Comparison of ENCODE assay signal across 14 cellular contexts in the genomic region with DNA sequence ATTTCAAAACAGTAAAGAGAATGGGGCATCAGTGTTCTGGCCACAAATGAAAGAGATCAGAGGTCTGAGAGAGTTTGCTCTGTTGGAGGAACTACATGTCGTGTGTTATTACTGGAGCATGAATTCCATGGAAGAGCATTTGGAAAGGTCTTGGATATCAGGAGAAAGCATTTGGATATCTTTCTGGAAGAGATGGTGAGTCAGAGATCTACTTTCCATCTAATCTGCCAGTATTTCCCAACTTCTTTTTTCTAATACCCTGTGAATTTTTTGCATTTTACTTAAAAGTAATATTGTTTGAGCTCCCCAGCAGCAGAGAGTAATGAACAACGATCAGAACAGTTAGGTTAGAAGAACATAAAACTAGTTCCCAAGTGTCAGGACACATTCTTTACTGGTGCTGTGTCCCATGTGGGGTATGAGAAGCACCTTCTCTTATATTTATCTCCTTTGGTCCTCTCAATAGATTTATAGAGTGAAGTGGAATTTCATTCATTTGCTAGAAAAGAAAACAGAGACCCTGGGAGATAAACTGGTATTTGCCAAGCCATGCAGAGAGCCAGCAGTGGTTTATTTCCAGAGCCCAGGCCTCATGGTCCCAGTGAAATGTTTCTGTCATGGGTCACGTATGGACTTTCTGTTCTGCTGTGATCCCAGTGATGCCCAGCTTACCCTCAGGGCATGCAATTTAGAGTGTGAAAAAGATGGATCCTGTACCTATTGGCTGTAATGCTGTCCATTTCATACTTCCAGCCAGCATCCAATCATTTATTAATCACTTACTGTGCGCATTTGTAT.
DNase-seq lines count a peak whose midpoint lies in the region; ATAC-seq lines count a peak whose summit lies in the region.
"Had no signal": no experiment of that assay in that cellular context is flagged by ENCODE, and none has a peak within 500 bp of the region (broad histone marks: within the 10 kb centered on the region; RNA-seq: fewer than 3 reads in every experiment).

No MANE protein-coding gene starts in this region.

- no peak overlapping the region for H2AFZ ChIP-seq in Karpas-422 (ENCODE audit: low read length)

- no peak for ATAC-seq in GM18907 (IDR thresholded peaks at IDR 0.05; ENCODE audit: unreplicated experiment)
- ATAC-seq: Right ventricle myocardium inferior had no signal

- no peaks in the 10 kb centered on the region for H3K79me2 ChIP-seq in Karpas-422 (ENCODE audit: low read length)

- H3K9me2 ChIP-seq in Karpas-422 (replicated peaks; ENCODE audit: insufficient read depth, low read length): no peaks in the 10 kb centered on the region

- no peak overlapping the region for H3K4me3 ChIP-seq in Karpas-422 (ENCODE audit: low read length)
- H3K4me3 ChIP-seq: sigmoid colon, vagina had no signal

- no peaks in the 10 kb centered on the region for H3K4me1 ChIP-seq in Karpas-422 (ENCODE audit: low read length)
- H3K4me1 ChIP-seq: sigmoid colon, vagina had no signal

- DNase-seq in HPDE6-E6E7 (ENCODE audit: extremely low spot score) (peak; percentile 22), astrocyte of the hippocampus (ENCODE audit: low read depth, low spot score) (peak; percentile 76), hepatic stellate cell (ENCODE audit: low spot score) (peak; percentile 28), Karpas-422 (no peak), mucosa of gallbladder (ENCODE audit: low spot score) (no peak)
- no peak for DNase-seq in activated naive CD4-positive, alpha-beta T cell (lab: John Stamatoyannopoulos, UW)
- DNase-seq: activated T-cell treated with anti-CD3 and anti-CD28 coated beads for 4 hours, hypothalamus, KBM-7, sigmoid colon, WERI-Rb-1 had no signal

- H3K9ac ChIP-seq in Karpas-422 (ENCODE audit: low read length): no peak overlapping the region

- no peaks in the 10 kb centered on the region for H4K20me1 ChIP-seq in Karpas-422 (ENCODE audit: insufficient read depth, low read depth, low read length)

- H3K9me3 ChIP-seq in Karpas-422 (ENCODE audit: low read length): no peaks in the 10 kb centered on the region
- H3K9me3 ChIP-seq: sigmoid colon, vagina had no signal

- H3K27me3 ChIP-seq in Karpas-422 (ENCODE audit: low read length): no peaks in the 10 kb centered on the region
- H3K27me3 ChIP-seq: sigmoid colon, vagina had no signal

- no peak overlapping the region for H3K27ac ChIP-seq in Karpas-422 (ENCODE audit: low read length)
- H3K27ac ChIP-seq: sigmoid colon, vagina, WERI-Rb-1 had no signal

- no peak overlapping the region for H3K4me2 ChIP-seq in Karpas-422 (ENCODE audit: low read depth, low read length, poor library complexity, severe bottlenecking)

- no peaks in the 10 kb centered on the region for H3K36me3 ChIP-seq in Karpas-422 (ENCODE audit: insufficient read depth, low read length)
- H3K36me3 ChIP-seq: sigmoid colon, vagina, WERI-Rb-1 had no signal

Comparison
In these comparisons a context has a peak if more than half of its experiments do, and no peak if none do; other contexts are left out.
1. DNase-seq: peak in HPDE6-E6E7 (single experiment), astrocyte of the hippocampus (single experiment) and hepatic stellate cell (single experiment); none in Karpas-422 (single experiment), mucosa of gallbladder (single experiment) and activated naive CD4-positive, alpha-beta T cell (0 of 4).